8 cellular contexts compared by ENCODE assay signal in the genomic region with DNA sequence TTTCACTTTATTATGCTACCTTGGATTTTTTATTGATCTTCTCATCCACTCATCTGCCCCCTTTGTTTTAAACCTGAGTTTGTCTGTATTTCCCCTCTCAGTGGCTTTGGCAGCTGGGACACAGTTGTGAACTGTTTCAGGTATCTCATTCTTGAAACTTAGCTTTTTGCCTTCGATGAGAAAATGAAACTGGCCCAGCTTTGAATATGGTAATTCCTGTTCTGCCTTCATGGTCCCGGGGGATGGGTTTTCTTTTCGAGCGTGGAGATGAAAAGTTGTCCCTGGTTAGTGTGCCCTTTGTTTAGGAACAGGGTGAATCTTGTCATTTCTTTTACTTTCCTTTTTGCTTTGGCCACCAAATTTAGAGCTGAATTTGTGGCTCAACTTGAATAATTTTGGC.
A peak's percentile ranks its signal among the peaks of the same experiment; 100 is the strongest.
DNase-seq lines count a peak whose midpoint lies in the region; ATAC-seq lines count a peak whose summit lies in the region.
"Had no signal": no experiment of that assay in that cellular context is flagged by ENCODE, and none has a peak within 500 bp of the region (broad histone marks: within the 10 kb centered on the region; RNA-seq: fewer than 3 reads in every experiment).

No MANE protein-coding gene starts in this region.

- ATAC-seq in GM18870 (IDR thresholded peaks at IDR 0.05; ENCODE audit: unreplicated experiment) (peak; percentile 65), GM21529 (IDR thresholded peaks at IDR 0.05; ENCODE audit: unreplicated experiment) (peak; percentile 70), HG03175 (IDR thresholded peaks at IDR 0.05; ENCODE audit: unreplicated experiment) (peak; percentile 71)

- H3K9ac ChIP-seq in muscle layer of colon (ENCODE audit: low read length), result no peak overlapping the region

- peak overlapping the region; percentile 14 for H3K27ac ChIP-seq in muscle layer of colon (ENCODE audit: low read depth, low read length)

- peaks cover 21% of the 10 kb centered on the region for H3K36me3 ChIP-seq in muscle layer of colon (ENCODE audit: insufficient read depth, low read length)

- no peaks in the 10 kb centered on the region for H3K27me3 ChIP-seq in muscle layer of colon (ENCODE audit: control insufficient read depth in 1 of 2, insufficient read depth in 2 of 2, low read length in 2 of 2)

- peaks cover 30% of the 10 kb centered on the region for H3K4me1 ChIP-seq in muscle layer of colon (ENCODE audit: insufficient read depth, low read length)

- DNase-seq in NCI-H1436 treated with DMSO at 0.1 percent for 48 hours (lab: John Stamatoyannopoulos, UW), result no peak
- no peak for DNase-seq in NCI-H187 treated with DMSO at 0.1 percent for 48 hours (lab: John Stamatoyannopoulos, UW)
- DNase-seq in NCI-H1930 (lab: John Stamatoyannopoulos, UW), result no peak
- DNase-seq: NCI-H2171 treated with DMSO at 0.1 percent for 48 hours had no signal

- no peak overlapping the region for H3K4me3 ChIP-seq in muscle layer of colon (ENCODE audit: low read depth in 1 of 2, low read length in 2 of 2)

- no peaks in the 10 kb centered on the region for H3K9me3 ChIP-seq in muscle layer of colon (ENCODE audit: low read length)
